In genomic region chr10:74079914-74080590, GRCh38 we compare ENCODE assay signal across 10 cellular contexts.
DNase-seq lines count a peak whose midpoint lies in the region; ATAC-seq and TF ChIP-seq lines count a peak whose summit lies in the region.
"Had no signal": no experiment of that assay in that cellular context is flagged by ENCODE, and none has a peak within 500 bp of the region (broad histone marks: within the 10 kb centered on the region; RNA-seq: fewer than 3 reads in every experiment).

No MANE protein-coding gene starts in this region.

- no peak overlapping the region for H3K4me3 ChIP-seq in astrocyte of the spinal cord (ENCODE audit: low read depth, low read length)
- H3K4me3 ChIP-seq in right atrium auricular region, result no peak overlapping the region

- H3K4me3 Mint-ChIP-seq in IgD-negative memory B cell, result peak overlapping the region in 2 of 4 donors; percentile 39 to 62

- H3K27ac ChIP-seq in right atrium auricular region, result no peak overlapping the region

- peaks cover 44 to 49% (median 45%) of the 10 kb centered on the region in 3 donors for H3K4me1 Mint-ChIP-seq in IgD-negative memory B cell

- in situ Hi-C loops in astrocyte of the spinal cord (cut with HindIII; ENCODE audit: low sequenced_read_pairs), result no loop called here

- ATAC-seq in Right ventricle myocardium superior (ENCODE audit: poor library complexity), result no peak

- no peaks in the 10 kb centered on the region for H3K9me3 Mint-ChIP-seq in IgD-negative memory B cell

- no peaks in the 10 kb centered on the region for H3K27me3 Mint-ChIP-seq in IgD-negative memory B cell

- intact Hi-C loops in Right ventricle myocardium superior (cut with DNase I), result loop anchor here (5.0 kb wide), 1 partner anchor 193 kb away; no protein-coding TSS in a partner anchor

- peak; percentile 50 for DNase-seq in Daoy (ENCODE audit: low read depth)
- DNase-seq in astrocyte of the spinal cord (ENCODE audit: low read depth, low spot score), result peak; percentile 71
- DNase-seq in myocyte (ENCODE audit: low read depth), result peak; percentile 15
- DNase-seq in NCI-H510A (lab: John Stamatoyannopoulos, UW), result no peak
- no peak for DNase-seq in SK-N-DZ (ENCODE audit: low spot score)
- no peak for DNase-seq in Right ventricle myocardium superior
- DNase-seq in right atrium auricular region (ENCODE audit: low spot score), result no peak
- DNase-seq: amygdala, NCI-H1436 had no signal

- H3K36me3 ChIP-seq in right atrium auricular region, result peaks cover 33% of the 10 kb centered on the region

- peaks cover 0 to 30% of the 10 kb centered on the region in 2 donors for H3K4me1 ChIP-seq in right atrium auricular region

- H3K36me3 Mint-ChIP-seq in IgD-negative memory B cell, result peaks cover 4% of the 10 kb centered on the region

- TF ChIP-seq CTCF in astrocyte of the spinal cord (IDR thresholded peaks at IDR 0.05; ENCODE audit: low read depth, low read length) (no peak), right atrium auricular region (IDR thresholded peaks at IDR 0.05) (no peak)

- H3K27me3 ChIP-seq in right atrium auricular region, result no peaks in the 10 kb centered on the region

- H3K9me3 ChIP-seq in right atrium auricular region, result no peaks in the 10 kb centered on the region

- H3K27ac Mint-ChIP-seq in IgD-negative memory B cell, result peak overlapping the region in 2 of 3 donors; percentile 15 to 27

Comparison
In these comparisons a context has a peak if more than half of its experiments do, and no peak if none do; other contexts are left out.
1. DNase-seq: peak in Daoy (single experiment), astrocyte of the spinal cord (single experiment) and myocyte (single experiment); none in NCI-H510A (single experiment), SK-N-DZ (single experiment), Right ventricle myocardium superior (single experiment) and right atrium auricular region (single experiment).